Comparison of ENCODE assay signal across 19 cellular contexts in genomic region chr15:78763111-78763795, GRCh38. TPM values are rescaled to one million over a fixed set of nuclear protein-coding genes. Genes with fewer than 3 reads are reported as not detected.
DNase-seq lines count a peak whose midpoint lies in the region; ATAC-seq and TF ChIP-seq lines count a peak whose summit lies in the region.
"Had no signal": no experiment of that assay in that cellular context is flagged by ENCODE, and none has a peak within 500 bp of the region (broad histone marks: within the 10 kb centered on the region; RNA-seq: fewer than 3 reads in every experiment).

No MANE protein-coding gene starts in this region.

- H2AK5ac ChIP-seq in neuronal stem cell (ENCODE audit: low read depth, low read length) = peak overlapping the region; percentile 21

- H2AFZ ChIP-seq in neuronal stem cell (ENCODE audit: low read length) = no peak overlapping the region

- no peak overlapping the region for H3K9ac ChIP-seq in neuronal stem cell (ENCODE audit: low read depth, low read length, poor library complexity)

- POLR2A ChIA-PET in CD4-positive, alpha-beta memory T cell (lab: Charles Lee; ENCODE audit: partially characterized antibody) = no interaction called here

- H3K4me3 ChIP-seq in CD4-positive, alpha-beta memory T cell (ENCODE audit: low read length in 2 of 2) = no peak overlapping the region
- no peak overlapping the region for H3K4me3 ChIP-seq in neuronal stem cell (ENCODE audit: low read length in 2 of 2)
- H3K4me3 ChIP-seq: thyroid gland had no signal

- no peak for ATAC-seq in effector memory CD8-positive, alpha-beta T cell (replicated peaks)
- ATAC-seq: left colon had no signal

- peak overlapping the region in 4 of 7 donors; percentile 12 to 72 (median 60) for H3K27ac Mint-ChIP-seq in CD4-positive, alpha-beta memory T cell
- no peak overlapping the region for H3K27ac Mint-ChIP-seq in chondrocyte (ENCODE audit: unreplicated experiment)
- no peak overlapping the region for H3K27ac Mint-ChIP-seq in effector memory CD8-positive, alpha-beta T cell

- no peaks in the 10 kb centered on the region for H3K9me3 ChIP-seq in CD4-positive, alpha-beta memory T cell (ENCODE audit: control insufficient read depth in 1 of 2, low read length in 2 of 2)
- no peaks in the 10 kb centered on the region for H3K9me3 ChIP-seq in neuronal stem cell (replicated peaks in 1 of 2; ENCODE audit: control insufficient read depth in 2 of 2, insufficient read depth in 1 of 2, low read depth in 1 of 2, low read length in 2 of 2)
- H3K9me3 ChIP-seq: thyroid gland had no signal

- no peaks in the 10 kb centered on the region for H3K36me3 ChIP-seq in CD4-positive, alpha-beta memory T cell (ENCODE audit: insufficient read depth, low read length)
- H3K36me3 ChIP-seq in neuronal stem cell (replicated peaks in 1 of 2; ENCODE audit: control insufficient read depth in 2 of 2, insufficient read depth in 2 of 2, low read length in 2 of 2) = no peaks in the 10 kb centered on the region
- H3K36me3 ChIP-seq: thyroid gland had no signal

- no peak overlapping the region for H4K8ac ChIP-seq in neuronal stem cell (ENCODE audit: low read depth, low read length)

- H3K27me3 Mint-ChIP-seq in CD4-positive, alpha-beta memory T cell = no peaks in the 10 kb centered on the region
- no peaks in the 10 kb centered on the region for H3K27me3 Mint-ChIP-seq in chondrocyte (ENCODE audit: low read depth)
- peaks cover 0 to 2% of the 10 kb centered on the region in 2 donors for H3K27me3 Mint-ChIP-seq in effector memory CD8-positive, alpha-beta T cell
- H3K27me3 Mint-ChIP-seq: CD4-positive, CD25-positive, alpha-beta regulatory T cell; naive B cell had no signal

- no peaks in the 10 kb centered on the region for H3K36me3 Mint-ChIP-seq in CD4-positive, alpha-beta memory T cell
- H3K36me3 Mint-ChIP-seq in chondrocyte (ENCODE audit: low read depth) = peaks cover 4% of the 10 kb centered on the region
- no peaks in the 10 kb centered on the region for H3K36me3 Mint-ChIP-seq in effector memory CD8-positive, alpha-beta T cell (ENCODE audit: insufficient read depth)
- H3K36me3 Mint-ChIP-seq: CD4-positive, CD25-positive, alpha-beta regulatory T cell; naive B cell had no signal

- WGBS in neuronal stem cell (ENCODE audit: extremely low coverage in 2 of 2, insufficient read length in 2 of 2, insufficient replicate concordance in 1 of 2), 2 donors = no CpG with 5 or more reads among the region's 23 CpGs

- H3K79me1 ChIP-seq in neuronal stem cell (ENCODE audit: low read depth, low read length) = peaks cover 4% of the 10 kb centered on the region

- H2BK120ac ChIP-seq in neuronal stem cell (ENCODE audit: low read depth, low read length) = no peak overlapping the region

- intact Hi-C loops in CD4-positive, alpha-beta memory T cell (cut with micrococcal nuclease) = no loop called here

- H3K4ac ChIP-seq in neuronal stem cell (ENCODE audit: low read length) = no peak overlapping the region

- H3K9me3 Mint-ChIP-seq in CD4-positive, alpha-beta memory T cell = no peaks in the 10 kb centered on the region
- no peaks in the 10 kb centered on the region for H3K9me3 Mint-ChIP-seq in chondrocyte (ENCODE audit: low read depth)
- H3K9me3 Mint-ChIP-seq in effector memory CD8-positive, alpha-beta T cell = no peaks in the 10 kb centered on the region
- H3K9me3 Mint-ChIP-seq: CD4-positive, CD25-positive, alpha-beta regulatory T cell; naive B cell had no signal

- H3K4me3 Mint-ChIP-seq in CD4-positive, alpha-beta memory T cell = no peak overlapping the region
- no peak overlapping the region for H3K4me3 Mint-ChIP-seq in chondrocyte (ENCODE audit: unreplicated experiment)
- peak overlapping the region in 1 of 2 donors; percentile 28 for H3K4me3 Mint-ChIP-seq in effector memory CD8-positive, alpha-beta T cell

- TF ChIP-seq CTCF in chondrocyte (IDR thresholded peaks at IDR 0.05) = no peak

- H3K18ac ChIP-seq in neuronal stem cell (ENCODE audit: low read length) = peak overlapping the region; percentile 64

- no peaks in the 10 kb centered on the region for H3K27me3 ChIP-seq in CD4-positive, alpha-beta memory T cell (ENCODE audit: insufficient read depth, low read length)
- H3K27me3 ChIP-seq in neuronal stem cell (ENCODE audit: control insufficient read depth in 3 of 3, insufficient read depth in 3 of 3, low read depth in 1 of 3, low read length in 3 of 3) = no peaks in the 10 kb centered on the region
- H3K27me3 ChIP-seq: thyroid gland had no signal

- H3K27ac ChIP-seq in CD4-positive, alpha-beta memory T cell (ENCODE audit: low read depth, low read length) = no peak overlapping the region
- H3K27ac ChIP-seq in neuronal stem cell (replicated peaks; ENCODE audit: low read length) = no peak overlapping the region
- H3K27ac ChIP-seq: thyroid gland had no signal

- H2BK5ac ChIP-seq in neuronal stem cell (ENCODE audit: low read length) = peak overlapping the region; percentile 53

- CTCF ChIA-PET in CD4-positive, alpha-beta memory T cell (lab: Charles Lee; ENCODE audit: partially characterized antibody) = no interaction called here

- no peak overlapping the region for H3K4me2 ChIP-seq in neuronal stem cell (ENCODE audit: insufficient read depth, low read length, poor library complexity, severe bottlenecking)

- no peak overlapping the region for H4K91ac ChIP-seq in neuronal stem cell (ENCODE audit: low read depth, low read length, poor library complexity)

- peaks cover 16% of the 10 kb centered on the region for H3K4me1 ChIP-seq in CD4-positive, alpha-beta memory T cell (ENCODE audit: insufficient read depth, low read length)
- peaks cover 0 to 4% of the 10 kb centered on the region in 2 donors for H3K4me1 ChIP-seq in neuronal stem cell (ENCODE audit: control insufficient read depth in 2 of 2, insufficient read depth in 1 of 2, low read depth in 1 of 2, low read length in 2 of 2)

- H3K14ac ChIP-seq in neuronal stem cell (ENCODE audit: low read length) = peak overlapping the region; percentile 56

- H2BK12ac ChIP-seq in neuronal stem cell (ENCODE audit: low read length) = no peak overlapping the region

- no peak overlapping the region for H2BK15ac ChIP-seq in neuronal stem cell (ENCODE audit: low read length)

- no peak overlapping the region for H3K23ac ChIP-seq in neuronal stem cell (ENCODE audit: low read depth, low read length, poor library complexity)

- peak; percentile 30 for DNase-seq in activated CD4-positive, CD25-positive, alpha-beta regulatory T cell treated with anti-CD3 and anti-CD28 coated beads, Interleukin-2, amount 50 U/mL, for 72 hours
- DNase-seq in activated CD4-positive, CD25-positive, alpha-beta regulatory T cell (lab: John Stamatoyannopoulos, UW) = no peak
- no peak for DNase-seq in CD4-positive, alpha-beta memory T cell
- peak; percentile 82 for DNase-seq in chondrocyte (ENCODE audit: low spot score)
- no peak for DNase-seq in neuronal stem cell (ENCODE audit: low spot score)
- no peak for DNase-seq in effector memory CD8-positive, alpha-beta T cell
- DNase-seq in NCI-H187 treated with DMSO at 0.1 percent for 48 hours (lab: John Stamatoyannopoulos, UW) = no peak
- no peak for DNase-seq in kidney glomerular epithelial cell (lab: John Stamatoyannopoulos, UW)
- DNase-seq: activated CD4-positive, alpha-beta T cell treated with anti-CD3 and anti-CD28 coated beads, Interleukin-2, amount 50 U/mL, for 4 hours; activated gamma-delta T cell treated with Interleukin-2 at 50 U/mL for 16 hours; CD4-positive, CD25-positive, alpha-beta regulatory T cell; Karpas-422; naive B cell; NCI-H2227 treated with DMSO at 0.1 percent for 48 hours; retina; RPMI8226; stimulated activated CD4-positive, alpha-beta T cell treated with anti-CD3 and anti-CD28 coated beads, Interleukin-2, amount 100 ng/mL, for 24 hours; thyroid gland had no signal

- H3K4me1 Mint-ChIP-seq in CD4-positive, alpha-beta memory T cell = peaks cover 6 to 28% (median 12%) of the 10 kb centered on the region in 4 donors
- peaks cover 24% of the 10 kb centered on the region for H3K4me1 Mint-ChIP-seq in chondrocyte (ENCODE audit: low read depth)
- H3K4me1 Mint-ChIP-seq in effector memory CD8-positive, alpha-beta T cell (ENCODE audit: low read depth in 2 of 2) = peaks cover 12 to 18% of the 10 kb centered on the region in 2 donors

RNA-seq across cellular contexts. Expression of gene ADAMTS7, which starts 48.0 kb away (rescaled TPM):
- total RNA-seq in CD4-positive, alpha-beta memory T cell = not detected
- polyA plus RNA-seq in CD4-positive, alpha-beta memory T cell = not detected
- total RNA-seq in chondrocyte = 111 to 144 TPM (median 113 TPM) in 3 replicates
- 36.9 TPM for polyA plus RNA-seq in neuronal stem cell (2013, experiment 1 of 2)
- polyA plus RNA-seq in neuronal stem cell (2013, experiment 2 of 2) = 37.0 TPM
- total RNA-seq: CD4-positive, CD25-positive, alpha-beta regulatory T cell had no signal
- polyA plus RNA-seq: CD4-positive, CD25-positive, alpha-beta regulatory T cell had no signal

Comparison
In these comparisons a context has a peak if more than half of its experiments do, and no peak if none do; other contexts are left out.
1. DNase-seq: peak in activated CD4-positive, CD25-positive, alpha-beta regulatory T cell treated with anti-CD3 and anti-CD28 coated beads, Interleukin-2, amount 50 U/mL, for 72 hours (single experiment) and chondrocyte (single experiment); none in activated CD4-positive, CD25-positive, alpha-beta regulatory T cell (0 of 4), CD4-positive, alpha-beta memory T cell (0 of 5), neuronal stem cell (single experiment), effector memory CD8-positive, alpha-beta T cell (0 of 3), NCI-H187 treated with DMSO at 0.1 percent for 48 hours (single experiment) and kidney glomerular epithelial cell (single experiment).
2. H3K27ac Mint-ChIP-seq: peak in CD4-positive, alpha-beta memory T cell (4 of 7); none in chondrocyte (single experiment) and effector memory CD8-positive, alpha-beta T cell (0 of 2).
3. RNA of gene ADAMTS7, which starts 48.0 kb away (total RNA-seq): 111 to 144 TPM in chondrocyte; not detected in CD4-positive, alpha-beta memory T cell; every median in the first group is over 100 times any median in the second.